Comparison of ENCODE assay signal across 9 cellular contexts in the genomic region with DNA sequence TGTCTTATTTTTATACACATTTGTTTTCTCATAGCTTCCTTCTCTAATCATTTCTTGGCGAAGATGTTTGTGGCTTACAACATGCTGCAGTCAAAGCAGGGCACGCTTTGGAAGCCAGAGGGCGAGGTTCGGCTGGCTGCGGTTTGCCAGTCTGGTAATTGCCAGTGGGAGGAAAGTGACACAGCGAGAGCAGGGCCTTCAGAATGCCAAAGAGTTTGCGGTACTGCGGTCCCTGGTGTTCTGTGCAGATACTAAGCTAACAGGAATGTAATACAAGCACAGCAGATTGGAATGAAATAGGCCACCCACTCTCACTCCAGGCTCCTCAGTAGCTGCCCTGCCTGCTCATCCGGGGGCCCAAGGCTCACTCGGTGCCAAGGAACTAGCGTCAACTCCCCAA. TPM values are rescaled to one million over a fixed set of nuclear protein-coding genes. Genes with fewer than 3 reads are reported as not detected.
A peak's percentile ranks its signal among the peaks of the same experiment; 100 is the strongest.
DNase-seq lines count a peak whose midpoint lies in the region; ATAC-seq and TF ChIP-seq lines count a peak whose summit lies in the region.
"Had no signal": no experiment of that assay in that cellular context is flagged by ENCODE, and none has a peak within 500 bp of the region (broad histone marks: within the 10 kb centered on the region; RNA-seq: fewer than 3 reads in every experiment).

No MANE protein-coding gene starts in this region.

- peak; percentile 26 for ATAC-seq in Right ventricle myocardium inferior
- no peak for ATAC-seq in GM21528 (IDR thresholded peaks at IDR 0.05; ENCODE audit: low FRiP score, unreplicated experiment)
- ATAC-seq in HG02870 (IDR thresholded peaks at IDR 0.05; ENCODE audit: unreplicated experiment): no peak

- BruUV-seq in mammary epithelial cell (replicated peaks; lab: Mats Ljungman, UMichigan): no TSS peak

- H3K79me2 ChIP-seq in mammary epithelial cell (ENCODE audit: insufficient read depth, low read length): no peaks in the 10 kb centered on the region

- no peaks in the 10 kb centered on the region for H3K9me3 ChIP-seq in mammary epithelial cell (replicated peaks; ENCODE audit: insufficient read depth, low read length)
- H3K9me3 ChIP-seq in liver (ENCODE audit: control insufficient read depth in 4 of 4, low read length in 3 of 4): no peaks in the 10 kb centered on the region

- WGBS in mammary epithelial cell (ENCODE audit: low coverage, missing lambda C conversion rate): 1% methylated on average over 9 of the region's 11 CpGs
- WGBS in liver: 28% methylated on average over 11 of the region's 11 CpGs

- peak in 1 of 2 donors; percentile 65 for TF ChIP-seq CTCF in mammary epithelial cell (conservative IDR thresholded peaks at IDR 0.05 in 1 of 2, IDR thresholded peaks at IDR 0.05 in 1 of 2; ENCODE audit: extremely low read depth in 1 of 2, insufficient read depth in 1 of 2, low read depth in 1 of 2, low read length in 2 of 2)
- TF ChIP-seq CTCF in liver (IDR thresholded peaks at IDR 0.05; ENCODE audit: low read depth, low read length, missing input control): peak; percentile 74

- CTCF ChIA-PET in mammary epithelial cell (lab: Charles Lee; ENCODE audit: low non-redundant PET): interaction anchor here (0.7 kb wide), 1 partner anchor 30 kb away, joined by 3 read pairs; no protein-coding TSS in a partner anchor

- DNase-seq in Right ventricle myocardium inferior (ENCODE audit: missing footprints) (peak; percentile 65), cardiac septum (ENCODE audit: low spot score) (no peak), mammary epithelial cell (peak; percentile 97), retina (no peak), T-helper 2 cell (no peak)
- DNase-seq: CD4-positive, CD25-positive, alpha-beta regulatory T cell had no signal

- H3K9ac ChIP-seq in mammary epithelial cell (ENCODE audit: insufficient read depth, low read length): no peak overlapping the region
- peak overlapping the region in 1 of 2 donors; percentile 50 for H3K9ac ChIP-seq in liver (ENCODE audit: low read depth in 1 of 2, low read length in 2 of 2)

- intact Hi-C loops in Right ventricle myocardium inferior (cut with DNase I): no loop called here
- intact Hi-C loops in cardiac septum (cut with DNase I): no loop called here
- intact Hi-C loops in mammary epithelial cell (cut with micrococcal nuclease): loop anchor here (5.0 kb wide), 1 partner anchor 45 kb away; no protein-coding TSS in a partner anchor

- H3K4me1 ChIP-seq in mammary epithelial cell (ENCODE audit: insufficient read depth, low read length): peaks cover 14% of the 10 kb centered on the region
- H3K4me1 ChIP-seq in liver (ENCODE audit: control insufficient read depth in 4 of 4, insufficient read depth in 4 of 4, low read length in 3 of 4): peaks cover 1 to 22% (median 14%) of the 10 kb centered on the region in 4 donors

- H3K27ac ChIP-seq in mammary epithelial cell (ENCODE audit: insufficient read depth, low read depth, low read length) (peak overlapping the region; percentile 49), liver (ENCODE audit: low read depth in 1 of 2, low read length in 2 of 2) (peak overlapping the region; percentile 32 to 57)

- H3K36me3 ChIP-seq in mammary epithelial cell (ENCODE audit: insufficient read depth, low read length) (no peaks in the 10 kb centered on the region), liver (ENCODE audit: control insufficient read depth in 4 of 4, insufficient read depth in 3 of 4, low read depth in 1 of 4, low read length in 3 of 4) (no peaks in the 10 kb centered on the region)

- no peaks in the 10 kb centered on the region for H4K20me1 ChIP-seq in mammary epithelial cell (ENCODE audit: insufficient read depth, low read length)

- TF ChIP-seq RAD21 in liver (IDR thresholded peaks at IDR 0.05): peak; percentile 92 to 94

- H3K27me3 ChIP-seq in mammary epithelial cell (ENCODE audit: insufficient read depth, low read length) (peaks cover 11% of the 10 kb centered on the region), liver (ENCODE audit: control insufficient read depth in 4 of 4, insufficient read depth in 4 of 4, low read length in 3 of 4) (no peaks in the 10 kb centered on the region)

- H3K4me3 ChIP-seq in mammary epithelial cell (replicated peaks in 1 of 3; ENCODE audit: insufficient read depth in 1 of 3, low read depth in 2 of 3, low read length in 3 of 3): no peak overlapping the region
- H3K4me3 ChIP-seq in liver (ENCODE audit: low read depth in 1 of 3, low read length in 3 of 3): no peak overlapping the region

- H2AFZ ChIP-seq in mammary epithelial cell (ENCODE audit: low read depth, low read length): peak overlapping the region; percentile 61

- dilution Hi-C loops in mammary epithelial cell (cut with HindIII; ENCODE audit: low sequenced_read_pairs): no loop called here

- peak overlapping the region; percentile 54 for H3K4me2 ChIP-seq in mammary epithelial cell (ENCODE audit: insufficient read depth, low read depth, low read length)

- in situ Hi-C loops in mammary epithelial cell (cut with MboI; ENCODE audit: low sequenced_read_pairs in 2 of 2): no loop called here

TF ChIP-seq in liver, 16 proteins besides CTCF, POLR2A, EP300 and RAD21:
- TF ChIP-seq RXRA (IDR thresholded peaks at IDR 0.05) (peak; percentile 51 to 62), HNF4A (conservative IDR thresholded peaks at IDR 0.05) (peak; percentile 54 to 57), HNF4G (IDR thresholded peaks at IDR 0.05) (no peak), JUND (IDR thresholded peaks at IDR 0.05) (no peak), SP1 (IDR thresholded peaks at IDR 0.05) (peak; percentile 58), YY1 (IDR thresholded peaks at IDR 0.05) (peak; percentile 27), NR2F2 (IDR thresholded peaks at IDR 0.05) (peak; percentile 49)

RNA-seq across cellular contexts. Expression of a gene that starts 58.7 kb away (rescaled TPM):
- total RNA-seq in Right ventricle myocardium inferior (not detected), cardiac septum (not detected), mammary epithelial cell (not detected), liver (under 1 TPM; 0.05 to 0.08 TPM)
- polyA plus RNA-seq in mammary epithelial cell (not detected), liver (under 1 TPM in 1 of 2 donors, not detected in 1; 0.28 TPM)
- polyA minus RNA-seq in mammary epithelial cell: not detected
- total RNA-seq: CD4-positive, CD25-positive, alpha-beta regulatory T cell had no signal
- polyA plus RNA-seq: CD4-positive, CD25-positive, alpha-beta regulatory T cell had no signal

Comparison
In these comparisons a context has a peak if more than half of its experiments do, and no peak if none do; other contexts are left out.
1. DNase-seq: peak in Right ventricle myocardium inferior (single experiment) and mammary epithelial cell (single experiment); none in cardiac septum (single experiment), retina (single experiment) and T-helper 2 cell (0 of 5).